15 cellular contexts compared by ENCODE assay signal in the genomic region with DNA sequence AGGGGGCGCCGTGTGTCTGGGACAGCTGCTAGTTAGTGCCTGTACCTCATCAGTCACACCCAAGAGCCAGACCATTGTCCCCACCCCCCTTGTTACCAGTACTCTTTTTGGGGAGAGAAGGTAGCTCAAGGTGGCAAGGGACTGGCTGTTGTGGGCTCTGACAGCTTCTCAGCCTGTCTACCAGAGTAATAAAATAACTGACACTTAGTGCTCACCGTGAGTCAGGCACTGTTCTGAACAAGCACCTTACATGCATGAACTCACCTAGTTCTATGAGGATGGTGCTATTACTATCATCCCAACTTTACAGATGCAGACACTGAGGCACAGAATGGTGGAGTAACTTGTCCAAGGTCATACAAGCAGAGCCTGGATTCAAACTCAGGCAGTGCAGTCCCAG. TPM values are rescaled to one million over a fixed set of nuclear protein-coding genes. Genes with fewer than 3 reads are reported as not detected.
DNase-seq lines count a peak whose midpoint lies in the region; ATAC-seq and TF ChIP-seq lines count a peak whose summit lies in the region.
"Had no signal": no experiment of that assay in that cellular context is flagged by ENCODE, and none has a peak within 500 bp of the region (broad histone marks: within the 10 kb centered on the region; RNA-seq: fewer than 3 reads in every experiment).

No MANE protein-coding gene starts in this region.

- POLR2A ChIA-PET in activated CD8-positive, alpha-beta T cell treated with anti-CD3 and anti-CD28 coated beads for 36 hours (lab: Charles Lee): interaction anchor here (0.8 to 2.1 kb wide), 2 partner anchors 16 to 18 kb away, joined by 4 to 12 read pairs; no protein-coding TSS in a partner anchor
- POLR2A ChIA-PET in activated CD8-positive, alpha-beta T cell treated with anti-CD3 and anti-CD28 coated beads, Interleukin-2, amount 10 ng/mL, durations not matched to agents 7 days and 5 days (lab: Charles Lee): interaction anchor here (1.6 kb wide), 1 partner anchor 33 kb away, joined by 3 read pairs; no protein-coding TSS in a partner anchor
- POLR2A ChIA-PET in Caco-2 (lab: Charles Lee): no interaction called here

- WGBS in sigmoid colon, 2 donors: 74 to 86% methylated on average over 3 of the region's 3 CpGs

- CTCF ChIA-PET in activated CD8-positive, alpha-beta T cell treated with anti-CD3 and anti-CD28 coated beads for 36 hours (lab: Charles Lee): interaction anchor here (1.0 to 1.4 kb wide), 4 partner anchors 13 to 33 kb away, joined by 3 to 4 read pairs (median 4); no protein-coding TSS in a partner anchor
- CTCF ChIA-PET in activated CD8-positive, alpha-beta T cell treated with anti-CD3 and anti-CD28 coated beads, Interleukin-2, amount 10 ng/mL, durations not matched to agents 7 days and 5 days (lab: Charles Lee): interaction anchor here (1.3 kb wide), 1 partner anchor 13 kb away, joined by 4 read pairs; no protein-coding TSS in a partner anchor
- CTCF ChIA-PET in Caco-2 (lab: Charles Lee): no interaction called here

- peaks cover 20% of the 10 kb centered on the region for H3F3A ChIP-seq in neural progenitor cell (ENCODE audit: low read depth)

- peaks cover 11% of the 10 kb centered on the region for H3K4me1 Mint-ChIP-seq in activated CD8-positive, alpha-beta T cell treated with anti-CD3 and anti-CD28 coated beads for 36 hours (ENCODE audit: low read depth)
- H3K4me1 Mint-ChIP-seq in activated CD8-positive, alpha-beta T cell treated with anti-CD3 and anti-CD28 coated beads, Interleukin-2, amount 10 ng/mL, durations not matched to agents 7 days and 5 days (ENCODE audit: low read depth): peaks cover 35% of the 10 kb centered on the region
- H3K4me1 Mint-ChIP-seq in Caco-2 (ENCODE audit: low read depth, unreplicated experiment) (peaks cover 46% of the 10 kb centered on the region), neural progenitor cell (peaks cover 51% of the 10 kb centered on the region)
- H3K4me1 Mint-ChIP-seq: CD8-positive, alpha-beta memory T cell had no signal

- H4K20me1 ChIP-seq in neural progenitor cell (ENCODE audit: low read depth): no peaks in the 10 kb centered on the region

- no peak for TF ChIP-seq EP300 in sigmoid colon (IDR thresholded peaks at IDR 0.05)

- H3K36me3 Mint-ChIP-seq in activated CD8-positive, alpha-beta T cell treated with anti-CD3 and anti-CD28 coated beads for 36 hours (ENCODE audit: low read depth): no peaks in the 10 kb centered on the region
- H3K36me3 Mint-ChIP-seq in activated CD8-positive, alpha-beta T cell treated with anti-CD3 and anti-CD28 coated beads, Interleukin-2, amount 10 ng/mL, durations not matched to agents 7 days and 5 days (ENCODE audit: low read depth): no peaks in the 10 kb centered on the region
- peaks cover under 1% of the 10 kb centered on the region for H3K36me3 Mint-ChIP-seq in Caco-2 (ENCODE audit: insufficient read depth, unreplicated experiment)
- H3K36me3 Mint-ChIP-seq in neural progenitor cell: no peaks in the 10 kb centered on the region
- H3K36me3 Mint-ChIP-seq: CD4-positive, CD25-positive, alpha-beta regulatory T cell; CD8-positive, alpha-beta memory T cell had no signal

- H3K4me3 ChIP-seq in Caco-2 (ENCODE audit: low read depth, low read length) (no peak overlapping the region), neural progenitor cell (no peak overlapping the region), sigmoid colon (no peak overlapping the region)
- H3K4me3 ChIP-seq: GM23338 had no signal

- DNase-seq in activated CD8-positive, alpha-beta T cell treated with anti-CD3 and anti-CD28 coated beads for 36 hours: no peak
- DNase-seq in activated CD8-positive, alpha-beta T cell treated with anti-CD3 and anti-CD28 coated beads, Interleukin-2, amount 10 ng/mL, durations not matched to agents 7 days and 5 days: no peak
- DNase-seq in Caco-2 (no peak), neural progenitor cell (ENCODE audit: low spot score) (no peak), T-helper 1 cell (no peak), sigmoid colon (no peak)
- DNase-seq: ACHN; BE2C; C1 segment of cervical spinal cord; CD4-positive, CD25-positive, alpha-beta regulatory T cell; CD8-positive, alpha-beta memory T cell; COR-L47; HCEC 1CT had no signal

- H3K27ac ChIP-seq in neural progenitor cell (no peak overlapping the region), sigmoid colon (no peak overlapping the region)
- H3K27ac ChIP-seq: HL-60 had no signal

- no TSS peak for BruUV-seq in Caco-2 (replicated peaks; lab: Mats Ljungman, UMichigan)

- H3K36me3 ChIP-seq in Caco-2 (ENCODE audit: control insufficient read depth, insufficient read depth, low read length): no peaks in the 10 kb centered on the region
- H3K36me3 ChIP-seq in neural progenitor cell: no peaks in the 10 kb centered on the region
- no peaks in the 10 kb centered on the region for H3K36me3 ChIP-seq in sigmoid colon
- H3K36me3 ChIP-seq: BE2C had no signal

- TF ChIP-seq POLR2A in sigmoid colon (IDR thresholded peaks at IDR 0.05): no peak

- H3K27ac Mint-ChIP-seq in activated CD8-positive, alpha-beta T cell treated with anti-CD3 and anti-CD28 coated beads for 36 hours: no peak overlapping the region
- H3K27ac Mint-ChIP-seq in activated CD8-positive, alpha-beta T cell treated with anti-CD3 and anti-CD28 coated beads, Interleukin-2, amount 10 ng/mL, durations not matched to agents 7 days and 5 days: no peak overlapping the region
- peak overlapping the region; percentile 29 for H3K27ac Mint-ChIP-seq in Caco-2 (ENCODE audit: unreplicated experiment)
- H3K27ac Mint-ChIP-seq in neural progenitor cell: peak overlapping the region; percentile 78
- H3K27ac Mint-ChIP-seq: GM23338 had no signal

- TF ChIP-seq CTCF in activated CD8-positive, alpha-beta T cell treated with anti-CD3 and anti-CD28 coated beads for 36 hours (IDR thresholded peaks at IDR 0.05): no peak
- no peak for TF ChIP-seq CTCF in Caco-2 (IDR thresholded peaks at IDR 0.05; ENCODE audit: insufficient read depth in 1 of 2, low read depth in 1 of 2, low read length in 1 of 2, severe bottlenecking in 1 of 2, unreplicated experiment in 1 of 2)
- no peak for TF ChIP-seq CTCF in neural progenitor cell (IDR thresholded peaks at IDR 0.05)
- TF ChIP-seq CTCF in sigmoid colon (IDR thresholded peaks at IDR 0.05): no peak

- no peak overlapping the region for H3K9ac ChIP-seq in neural progenitor cell

- peak; percentile 37 for ATAC-seq in activated CD8-positive, alpha-beta T cell treated with anti-CD3 and anti-CD28 coated beads for 36 hours
- no peak for ATAC-seq in activated CD8-positive, alpha-beta T cell treated with anti-CD3 and anti-CD28 coated beads, Interleukin-2, amount 10 ng/mL, durations not matched to agents 7 days and 5 days
- ATAC-seq: GM23338 had no signal

- no peaks in the 10 kb centered on the region for H3K27me3 ChIP-seq in Caco-2 (replicated peaks; ENCODE audit: control insufficient read depth, insufficient read depth, low read length)
- no peaks in the 10 kb centered on the region for H3K27me3 ChIP-seq in neural progenitor cell
- H3K27me3 ChIP-seq in sigmoid colon: no peaks in the 10 kb centered on the region
- H3K27me3 ChIP-seq: BE2C had no signal

- no peaks in the 10 kb centered on the region for H3K27me3 Mint-ChIP-seq in activated CD8-positive, alpha-beta T cell treated with anti-CD3 and anti-CD28 coated beads for 36 hours
- H3K27me3 Mint-ChIP-seq in activated CD8-positive, alpha-beta T cell treated with anti-CD3 and anti-CD28 coated beads, Interleukin-2, amount 10 ng/mL, durations not matched to agents 7 days and 5 days (ENCODE audit: low read depth): peaks cover 7% of the 10 kb centered on the region
- no peaks in the 10 kb centered on the region for H3K27me3 Mint-ChIP-seq in Caco-2 (ENCODE audit: insufficient read depth, unreplicated experiment)
- H3K27me3 Mint-ChIP-seq in neural progenitor cell (ENCODE audit: insufficient read depth, low read depth): peaks cover 11% of the 10 kb centered on the region
- H3K27me3 Mint-ChIP-seq: CD8-positive, alpha-beta memory T cell had no signal

- H3K9me3 ChIP-seq in Caco-2 (peaks cover 6% of the 10 kb centered on the region; the same call in 1 of the 2 replicates), neural progenitor cell (ENCODE audit: low read depth) (no peaks in the 10 kb centered on the region), sigmoid colon (no peaks in the 10 kb centered on the region)
- H3K9me3 ChIP-seq: BE2C had no signal

- no peak overlapping the region for H3K4me2 ChIP-seq in neural progenitor cell
- H3K4me2 ChIP-seq: GM23338 had no signal

- no peak overlapping the region for H3K4me3 Mint-ChIP-seq in activated CD8-positive, alpha-beta T cell treated with anti-CD3 and anti-CD28 coated beads for 36 hours
- H3K4me3 Mint-ChIP-seq in activated CD8-positive, alpha-beta T cell treated with anti-CD3 and anti-CD28 coated beads, Interleukin-2, amount 10 ng/mL, durations not matched to agents 7 days and 5 days: no peak overlapping the region
- no peak overlapping the region for H3K4me3 Mint-ChIP-seq in Caco-2 (ENCODE audit: unreplicated experiment)
- H3K4me3 Mint-ChIP-seq in neural progenitor cell: peak overlapping the region; percentile 31
- H3K4me3 Mint-ChIP-seq: CD4-positive, CD25-positive, alpha-beta regulatory T cell; CD8-positive, alpha-beta memory T cell; GM23338 had no signal

- no peak overlapping the region for H2AFZ ChIP-seq in neural progenitor cell (replicated peaks)
- H2AFZ ChIP-seq: GM23338 had no signal

- intact Hi-C loops in activated CD8-positive, alpha-beta T cell treated with anti-CD3 and anti-CD28 coated beads for 36 hours (cut with micrococcal nuclease): no loop called here
- intact Hi-C loops in Caco-2 (cut with micrococcal nuclease; ENCODE audit: unreplicated experiment) (no loop called here), sigmoid colon (cut with DNase I) (no loop called here)

- no peaks in the 10 kb centered on the region for H3K79me2 ChIP-seq in neural progenitor cell (ENCODE audit: low read depth)

- H3K4me1 ChIP-seq in Caco-2: peaks cover 43% of the 10 kb centered on the region
- peaks cover 14% of the 10 kb centered on the region for H3K4me1 ChIP-seq in neural progenitor cell
- no peaks in the 10 kb centered on the region for H3K4me1 ChIP-seq in sigmoid colon

- no peaks in the 10 kb centered on the region for H3K9me3 Mint-ChIP-seq in activated CD8-positive, alpha-beta T cell treated with anti-CD3 and anti-CD28 coated beads for 36 hours
- no peaks in the 10 kb centered on the region for H3K9me3 Mint-ChIP-seq in activated CD8-positive, alpha-beta T cell treated with anti-CD3 and anti-CD28 coated beads, Interleukin-2, amount 10 ng/mL, durations not matched to agents 7 days and 5 days (ENCODE audit: insufficient read depth)
- peaks cover 9% of the 10 kb centered on the region for H3K9me3 Mint-ChIP-seq in Caco-2 (ENCODE audit: unreplicated experiment)
- no peaks in the 10 kb centered on the region for H3K9me3 Mint-ChIP-seq in neural progenitor cell
- H3K9me3 Mint-ChIP-seq: CD4-positive, CD25-positive, alpha-beta regulatory T cell; CD8-positive, alpha-beta memory T cell; GM23338 had no signal

RNA-seq across cellular contexts. Expression of a gene that starts 34.7 kb away (rescaled TPM):
- 10 to 100 TPM; 39.8 to 41.3 TPM for total RNA-seq in activated CD8-positive, alpha-beta T cell treated with anti-CD3 and anti-CD28 coated beads for 36 hours
- total RNA-seq in activated CD8-positive, alpha-beta T cell treated with anti-CD3 and anti-CD28 coated beads, Interleukin-2, amount 10 ng/mL, durations not matched to agents 7 days and 5 days: 10 to 100 TPM; 37.2 to 38.0 TPM
- total RNA-seq in Caco-2 (2022) (8.6 and 9.4 TPM in 2 replicates), neural progenitor cell (ENCODE audit: low replicate concordance) (8.0 and 15.3 TPM in 2 replicates), sigmoid colon (10 to 100 TPM in 1 of 4 donors, 1 to 10 TPM in 3; 7.7 to 11.5 (median 8.5) TPM)
- polyA plus RNA-seq in sigmoid colon: 10 to 100 TPM in 2 of 3 donors, 1 to 10 TPM in 1; 9.6 to 11.7 (median 10.9) TPM

Comparison
In these comparisons a context has a peak if more than half of its experiments do, and no peak if none do; other contexts are left out.
1. H3K27ac Mint-ChIP-seq: peak in Caco-2 (single experiment) and neural progenitor cell (single experiment); none in activated CD8-positive, alpha-beta T cell treated with anti-CD3 and anti-CD28 coated beads for 36 hours (single experiment) and activated CD8-positive, alpha-beta T cell treated with anti-CD3 and anti-CD28 coated beads, Interleukin-2, amount 10 ng/mL, durations not matched to agents 7 days and 5 days (single experiment).